ENCODE assay signal across 1 cellular context in the genomic region with DNA sequence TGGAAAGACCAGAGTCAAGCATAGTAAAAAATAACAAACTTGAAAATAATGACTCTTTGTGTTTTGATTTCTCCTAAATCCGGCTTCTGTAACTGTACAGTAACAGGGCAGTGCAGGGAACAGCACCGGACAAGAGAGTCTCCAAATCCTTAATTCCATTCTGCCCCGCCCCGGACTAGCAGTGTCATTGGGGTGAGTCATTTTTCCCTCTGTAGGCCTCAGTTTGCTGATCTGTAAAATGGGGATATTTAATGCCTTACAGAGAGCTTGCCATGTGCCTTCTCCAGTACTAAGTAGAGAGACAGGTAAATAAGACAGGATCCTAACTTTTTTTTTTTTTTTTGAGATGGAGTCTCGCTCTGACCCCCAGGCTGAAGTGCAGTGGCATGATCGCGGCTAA.
TF ChIP-seq lines count a peak whose summit lies in the region.

No MANE protein-coding gene starts in this region.

TF ChIP-seq in A549, 52 proteins besides CTCF, POLR2A, EP300 and RAD21:
- TF ChIP-seq REST (IDR thresholded peaks at IDR 0.05) = no peak
- TF ChIP-seq, protein P1, sequence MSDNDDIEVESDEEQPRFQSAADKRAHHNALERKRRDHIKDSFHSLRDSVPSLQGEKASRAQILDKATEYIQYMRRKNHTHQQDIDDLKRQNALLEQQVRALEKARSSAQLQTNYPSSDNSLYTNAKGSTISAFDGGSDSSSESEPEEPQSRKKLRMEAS (IDR thresholded peaks at IDR 0.05) = no peak
- no peak for TF ChIP-seq JUNB (IDR thresholded peaks at IDR 0.05)
- TF ChIP-seq FOSL2 (IDR thresholded peaks at IDR 0.05) = no peak
- TF ChIP-seq FOSL2 (CRISPR knock-in tag; IDR thresholded peaks at IDR 0.05) = 0 out of 2 replicates have a peak, but pooled peaks have one; percentile 5
